ENCODE assay signal across 27 cellular contexts in genomic region chr1:85166343-85166742, GRCh38.
"Had no signal": no experiment of that assay in that cellular context is flagged by ENCODE, and none has a peak within 500 bp of the region (broad histone marks: within the 10 kb centered on the region; RNA-seq: fewer than 3 reads in every experiment).

No MANE protein-coding gene starts in this region.

- H3K4me3 Mint-ChIP-seq: naive B cell; natural killer cell; nephron progenitor cell; neural progenitor cell; stimulated activated effector memory CD8-positive, alpha-beta T cell treated with anti-CD3 and anti-CD28 coated beads, Interleukin-12 subunit alpha, Interleukin-12 subunit beta, amount 100 ng/mL, for 72 hours; stimulated activated naive CD8-positive, alpha-beta T cell treated with anti-CD3 and anti-CD28 coated beads, Interleukin-15, Interleukin-2, amounts not matched to agents 100 ng/mL and 50 ng/mL, for 24 hours; type B pancreatic cell had no signal

- DNase-seq: islet precursor cell; lower lobe of right lung; mammary epithelial cell; mesenchymal stem cell; naive B cell; natural killer cell; nephron progenitor cell; occipital lobe; right lobe of liver; stimulated activated CD4-positive, alpha-beta T cell treated with anti-CD3 and anti-CD28 coated beads, Interleukin-12 subunit alpha, Interleukin-12 subunit beta, amount 100 ng/mL, for 4 hours; stimulated activated CD4-positive, alpha-beta T cell treated with anti-CD3 and anti-CD28 coated beads, Interleukin-15, amount 100 ng/mL, for 24 hours; stimulated activated CD4-positive, alpha-beta T cell treated with anti-CD3 and anti-CD28 coated beads, Interleukin-4, amount 100 ng/mL, for 24 hours; stimulated activated naive CD4-positive, alpha-beta T cell; tibial artery; uterus had no signal

- H3K27me3 ChIP-seq: hepatocyte, neural progenitor cell, neutrophil, right atrium auricular region, right lobe of liver, suprapubic skin, tibial artery, uterus had no signal

- H3K9me3 ChIP-seq: lower lobe of right lung, neutrophil, right atrium auricular region, right lobe of liver, suprapubic skin, thoracic aorta, tibial artery, uterus had no signal

- H3K4me1 ChIP-seq: lower lobe of right lung, neural progenitor cell, parathyroid adenoma, right atrium auricular region, right lobe of liver, suprapubic skin, tibial artery, uterus had no signal

- H3K36me3 Mint-ChIP-seq: naive B cell; natural killer cell; stimulated activated effector memory CD8-positive, alpha-beta T cell treated with anti-CD3 and anti-CD28 coated beads, Interleukin-12 subunit alpha, Interleukin-12 subunit beta, amount 100 ng/mL, for 72 hours had no signal

- H3K4me2 ChIP-seq: hepatocyte, neural progenitor cell had no signal

- H3K4me1 Mint-ChIP-seq: naive B cell; natural killer cell; nephron progenitor cell; neural progenitor cell; stimulated activated effector memory CD8-positive, alpha-beta T cell treated with anti-CD3 and anti-CD28 coated beads, Interleukin-12 subunit alpha, Interleukin-12 subunit beta, amount 100 ng/mL, for 72 hours had no signal

- H3K79me2 ChIP-seq: hepatocyte, parathyroid adenoma had no signal

- H3K4me3 ChIP-seq: hepatocyte, lower lobe of right lung, neural progenitor cell, right atrium auricular region, right lobe of liver, skin epidermis, suprapubic skin, thoracic aorta, tibial artery, uterus had no signal

- H3K27ac Mint-ChIP-seq: naive B cell; natural killer cell; nephron progenitor cell; neural progenitor cell; progenitor cell of endocrine pancreas; stimulated activated effector memory CD8-positive, alpha-beta T cell treated with anti-CD3 and anti-CD28 coated beads, Interleukin-12 subunit alpha, Interleukin-12 subunit beta, amount 100 ng/mL, for 72 hours; stimulated activated naive CD8-positive, alpha-beta T cell treated with anti-CD3 and anti-CD28 coated beads, Interleukin-15, Interleukin-2, amounts not matched to agents 100 ng/mL and 50 ng/mL, for 24 hours; type B pancreatic cell had no signal

- H3K27me3 Mint-ChIP-seq: progenitor cell of endocrine pancreas; stimulated activated naive CD8-positive, alpha-beta T cell treated with anti-CD3 and anti-CD28 coated beads, Interleukin-15, Interleukin-2, amounts not matched to agents 100 ng/mL and 50 ng/mL, for 24 hours; type B pancreatic cell had no signal

- H3K9me3 Mint-ChIP-seq: naive B cell; natural killer cell; nephron progenitor cell; neural progenitor cell; stimulated activated effector memory CD8-positive, alpha-beta T cell treated with anti-CD3 and anti-CD28 coated beads, Interleukin-12 subunit alpha, Interleukin-12 subunit beta, amount 100 ng/mL, for 72 hours; stimulated activated naive CD8-positive, alpha-beta T cell treated with anti-CD3 and anti-CD28 coated beads, Interleukin-15, Interleukin-2, amounts not matched to agents 100 ng/mL and 50 ng/mL, for 24 hours; type B pancreatic cell had no signal

- H3K9ac ChIP-seq: neural progenitor cell, parathyroid adenoma had no signal

- ATAC-seq: lower lobe of right lung; natural killer cell; right lobe of liver; stimulated activated effector memory CD8-positive, alpha-beta T cell treated with anti-CD3 and anti-CD28 coated beads, Interleukin-12 subunit alpha, Interleukin-12 subunit beta, amount 100 ng/mL, for 72 hours had no signal

- H2AFZ ChIP-seq: hepatocyte, neural progenitor cell, parathyroid adenoma had no signal

- H3K36me3 ChIP-seq: neural progenitor cell, neutrophil, right atrium auricular region, right lobe of liver, suprapubic skin, thoracic aorta, uterus had no signal

- H3K27ac ChIP-seq: hepatocyte, lower lobe of right lung, neural progenitor cell, neutrophil, parathyroid adenoma, right atrium auricular region, right lobe of liver, skin epidermis, suprapubic skin, thoracic aorta, tibial artery, uterus had no signal
